ENCODE assay signal across 8 cellular contexts in the genomic region with DNA sequence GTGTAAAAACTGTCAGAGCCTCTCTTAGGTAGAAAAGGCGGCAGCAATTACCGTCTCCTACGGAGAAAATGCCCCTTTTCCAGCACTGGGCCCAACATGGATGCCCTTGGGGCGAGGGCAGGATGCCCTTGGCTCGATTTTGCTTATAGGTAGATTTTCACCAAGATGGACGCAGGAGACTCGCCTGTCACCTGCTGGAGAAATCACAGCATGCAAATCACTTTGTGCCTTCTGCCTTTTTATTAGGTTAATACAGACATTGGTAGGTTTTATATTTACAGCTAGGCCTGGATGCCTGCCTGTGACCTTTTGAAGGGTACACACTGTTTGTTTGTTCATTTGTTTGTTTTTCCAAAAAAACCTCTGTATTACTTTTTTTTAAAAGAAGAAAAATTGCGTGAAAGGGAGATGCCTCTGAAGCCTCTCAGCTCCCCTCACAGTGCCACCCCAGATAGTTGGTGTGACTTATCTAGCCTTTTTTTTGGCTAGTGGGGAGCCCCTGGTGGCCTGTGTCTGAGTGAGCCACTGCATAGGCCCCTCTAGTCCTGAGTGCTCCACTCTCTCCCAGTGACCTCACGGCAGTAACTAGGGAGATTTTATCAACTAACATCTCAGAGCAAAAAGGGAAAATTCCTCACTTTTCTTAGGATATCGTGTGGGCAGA. TPM values are rescaled to one million over a fixed set of nuclear protein-coding genes. Genes with fewer than 3 reads are reported as not detected.
DNase-seq lines count a peak whose midpoint lies in the region; ATAC-seq, FAIRE-seq and TF ChIP-seq lines count a peak whose summit lies in the region.

No MANE protein-coding gene starts in this region.

- H2BK12ac ChIP-seq in neuronal stem cell (ENCODE audit: low read length) = no peak overlapping the region

- CTCF ChIA-PET in Panc1 (lab: Charles Lee) (interaction anchor here (0.6 to 0.9 kb wide), 2 partner anchors 137 to 766 kb away, joined by 3 read pairs; no protein-coding TSS in a partner anchor), endothelial cell of umbilical vein (lab: Charles Lee) (interaction anchor here (0.7 to 5.6 kb wide), 6 partner anchors 24 to 506 kb away, joined by 3 to 41 read pairs (median 4); no protein-coding TSS in a partner anchor)

- H2BK5ac ChIP-seq in neuronal stem cell (ENCODE audit: low read length) = no peak overlapping the region

- no peak overlapping the region for H2AK5ac ChIP-seq in neuronal stem cell (ENCODE audit: low read depth, low read length)

- H4K8ac ChIP-seq in neuronal stem cell (ENCODE audit: low read depth, low read length) = no peak overlapping the region

- H2AFZ ChIP-seq in endothelial cell of umbilical vein (ENCODE audit: low read depth, low read length) = no peak overlapping the region
- H2AFZ ChIP-seq in neuronal stem cell (ENCODE audit: low read length) = no peak overlapping the region

- peaks cover 0 to 25% (median 4%) of the 10 kb centered on the region in 11 experiments; a peak in 10 of 22 replicates for H3K36me3 ChIP-seq in BLaER1 treated with 17β-estradiol and CSF1 and Interleukin-3, amounts not matched to agents 10 nM and 100 nM
- peaks cover 7% of the 10 kb centered on the region for H3K36me3 ChIP-seq in Panc1 (ENCODE audit: control insufficient read depth, insufficient read depth, low read length)
- no peaks in the 10 kb centered on the region for H3K36me3 ChIP-seq in endothelial cell of umbilical vein (ENCODE audit: control insufficient read depth in 2 of 2, extremely low read depth in 1 of 2, insufficient read depth in 2 of 2, low read length in 2 of 2)
- peaks cover 2 to 22% of the 10 kb centered on the region in 2 donors for H3K36me3 ChIP-seq in neuronal stem cell (replicated peaks in 1 of 2; ENCODE audit: control insufficient read depth in 2 of 2, insufficient read depth in 2 of 2, low read length in 2 of 2)

- H4K20me1 ChIP-seq in BLaER1 treated with 17β-estradiol and CSF1 and Interleukin-3, amounts not matched to agents 10 nM and 100 nM = peaks cover 0 to 7% (median 0%) of the 10 kb centered on the region in 11 experiments; a peak in 3 of 22 replicates
- no peaks in the 10 kb centered on the region for H4K20me1 ChIP-seq in endothelial cell of umbilical vein (replicated peaks; ENCODE audit: control insufficient read depth, extremely low read depth, insufficient read depth, low read length)

- no peaks in the 10 kb centered on the region for H3K9me3 ChIP-seq in BLaER1 treated with 17β-estradiol and CSF1 and Interleukin-3, amounts not matched to agents 10 nM and 100 nM (replicated peaks in 1 of 11)
- no peaks in the 10 kb centered on the region for H3K9me3 ChIP-seq in Panc1 (ENCODE audit: control insufficient read depth, insufficient read depth, low read depth, low read length)
- no peaks in the 10 kb centered on the region for H3K9me3 ChIP-seq in endothelial cell of umbilical vein (replicated peaks; ENCODE audit: control insufficient read depth, insufficient read depth, low read length)
- no peaks in the 10 kb centered on the region for H3K9me3 ChIP-seq in neuronal stem cell (replicated peaks in 1 of 2; ENCODE audit: control insufficient read depth in 2 of 2, insufficient read depth in 1 of 2, low read depth in 1 of 2, low read length in 2 of 2)

- no CpG with 5 or more reads among the region's 10 CpGs for WGBS in neuronal stem cell (ENCODE audit: extremely low coverage in 2 of 2, insufficient read length in 2 of 2, insufficient replicate concordance in 1 of 2), 2 donors

- no peak overlapping the region for H2BK120ac ChIP-seq in neuronal stem cell (ENCODE audit: low read depth, low read length)

- no peak overlapping the region for H3K4ac ChIP-seq in neuronal stem cell (ENCODE audit: low read length)

- in situ Hi-C loops in Panc1 (cut with HindIII; ENCODE audit: low pct_unique_long_range_greater_than_20kb, low sequenced_read_pairs) = no loop called here

- FAIRE-seq in GM12891 (lab: Jason Lieb, UNC) (no peak), endothelial cell of umbilical vein (lab: Jason Lieb, UNC) (peak; percentile 12)

- POLR2A ChIA-PET in Panc1 (lab: Charles Lee) (interaction anchor here (0.6 kb wide), 1 partner anchor 102 kb away, joined by 3 read pairs; no protein-coding TSS in a partner anchor), endothelial cell of umbilical vein (lab: Charles Lee) (no interaction called here)

- no peak for TF ChIP-seq POLR2A in GM12891 (IDR thresholded peaks at IDR 0.05; ENCODE audit: low read depth, low read length)
- TF ChIP-seq POLR2A in endothelial cell of umbilical vein (IDR thresholded peaks at IDR 0.05; ENCODE audit: low read depth, low read length) = no peak

- no peaks in the 10 kb centered on the region for H3K79me1 ChIP-seq in neuronal stem cell (ENCODE audit: low read depth, low read length)

- H3K4me1 ChIP-seq in BLaER1 treated with 17β-estradiol and CSF1 and Interleukin-3, amounts not matched to agents 10 nM and 100 nM = peaks cover 32 to 71% (median 49%) of the 10 kb centered on the region in 10 experiments
- H3K4me1 ChIP-seq in Panc1 (ENCODE audit: control insufficient read depth, insufficient read depth, low read length) (peaks cover 54% of the 10 kb centered on the region), endothelial cell of umbilical vein (ENCODE audit: control insufficient read depth, extremely low read depth, insufficient read depth, low read length) (peaks cover 62% of the 10 kb centered on the region), neuronal stem cell (ENCODE audit: control insufficient read depth in 2 of 2, insufficient read depth in 1 of 2, low read depth in 1 of 2, low read length in 2 of 2) (peaks cover 17 to 27% of the 10 kb centered on the region in 2 donors)

- H3K4me2 ChIP-seq in BLaER1 treated with 17β-estradiol and CSF1 and Interleukin-3, amounts not matched to agents 10 nM and 100 nM = peak overlapping the region; percentile 26 to 100 (median 92); a peak in 16 of 22 replicates
- H3K4me2 ChIP-seq in endothelial cell of umbilical vein (ENCODE audit: insufficient read depth, low read length) = peak overlapping the region; percentile 96
- peak overlapping the region; percentile 28 for H3K4me2 ChIP-seq in neuronal stem cell (ENCODE audit: insufficient read depth, low read length, poor library complexity, severe bottlenecking)

- H3K9me1 ChIP-seq in endothelial cell of umbilical vein (replicated peaks; ENCODE audit: control insufficient read depth, extremely low read depth, insufficient read depth, low read length) = no peaks in the 10 kb centered on the region

- peaks cover 58% of the 10 kb centered on the region for H3K79me2 ChIP-seq in endothelial cell of umbilical vein (ENCODE audit: control insufficient read depth, insufficient read depth, low read length)

- no peak overlapping the region for H2BK15ac ChIP-seq in neuronal stem cell (ENCODE audit: low read length)

- H3K27ac ChIP-seq in BLaER1 treated with 17β-estradiol and CSF1 and Interleukin-3, amounts not matched to agents 10 nM and 100 nM = peak overlapping the region in 3 of 11 experiments; percentile 39 to 54 (median 53); a peak in 4 of 22 replicates
- H3K27ac ChIP-seq in Panc1 (ENCODE audit: low read length) = peak overlapping the region; percentile 96
- peak overlapping the region; percentile 89 for H3K27ac ChIP-seq in endothelial cell of umbilical vein (ENCODE audit: insufficient read depth, low read depth, low read length)
- H3K27ac ChIP-seq in neuronal stem cell (replicated peaks; ENCODE audit: low read length) = no peak overlapping the region

- H3K14ac ChIP-seq in neuronal stem cell (ENCODE audit: low read length) = no peak overlapping the region

- TF ChIP-seq CTCF in Panc1 (IDR thresholded peaks at IDR 0.05) = peak; percentile 69
- peak in 1 of 2 donors; percentile 20 for TF ChIP-seq CTCF in endothelial cell of umbilical vein (IDR thresholded peaks at IDR 0.05; ENCODE audit: extremely low read depth in 1 of 2, insufficient read depth in 1 of 2, low read depth in 1 of 2, low read length in 2 of 2)

- intact Hi-C loops in Panc1 (cut with micrococcal nuclease; ENCODE audit: unreplicated experiment) (loop anchor here (2.0 kb wide), 1 partner anchor 506 kb away; no protein-coding TSS in a partner anchor), endothelial cell of umbilical vein (cut with micrococcal nuclease) (loop anchor here (1.0 to 5.0 kb wide), 4 partner anchors 218 to 783 kb away; a partner anchor contains a TSS)

- ATAC-seq in Panc1 = peak; percentile 47
- ATAC-seq in HG03520 (IDR thresholded peaks at IDR 0.05; ENCODE audit: unreplicated experiment) = no peak

- peak overlapping the region in 3 of 10 experiments; percentile 22 to 97 (median 73); a peak in 5 of 20 replicates for H3K4me3 ChIP-seq in BLaER1 treated with 17β-estradiol and CSF1 and Interleukin-3, amounts not matched to agents 10 nM and 100 nM
- H3K4me3 ChIP-seq in Panc1 (ENCODE audit: low read depth in 2 of 2, low read length in 2 of 2) = peak overlapping the region; percentile 93 to 97
- H3K4me3 ChIP-seq in endothelial cell of umbilical vein (replicated peaks in 1 of 3; ENCODE audit: insufficient read depth in 1 of 3, low read depth in 1 of 3, low read length in 3 of 3) = peak overlapping the region in 1 of 3 experiments; percentile 99
- no peak overlapping the region for H3K4me3 ChIP-seq in neuronal stem cell (ENCODE audit: low read length in 2 of 2)

- dilution Hi-C loops in endothelial cell of umbilical vein (cut with MboI; ENCODE audit: extremely low pct_ligation_motif_present, low sequenced_read_pairs) = no loop called here

- DNase-seq in GM12891 (ENCODE audit: insufficient read length, low spot score) (no peak), Panc1 (ENCODE audit: low read depth, low spot score) (peak; percentile 42), endothelial cell of umbilical vein (ENCODE audit: low read depth, low spot score) (no peak), neuronal stem cell (ENCODE audit: low spot score) (no peak), SIG-M5 (lab: John Stamatoyannopoulos, UW) (no peak)
- no peak for DNase-seq in activated CD4-positive, CD25-positive, alpha-beta regulatory T cell (lab: John Stamatoyannopoulos, UW)

- H4K91ac ChIP-seq in neuronal stem cell (ENCODE audit: low read depth, low read length, poor library complexity) = peak overlapping the region; percentile 57

- H3K9ac ChIP-seq in BLaER1 treated with 17β-estradiol and CSF1 and Interleukin-3, amounts not matched to agents 10 nM and 100 nM = peak overlapping the region in 3 of 11 experiments; percentile 47 to 85 (median 76); a peak in 3 of 22 replicates
- peak overlapping the region; percentile 42 for H3K9ac ChIP-seq in endothelial cell of umbilical vein (replicated peaks; ENCODE audit: extremely low read depth, insufficient read depth, low read length)
- no peak overlapping the region for H3K9ac ChIP-seq in neuronal stem cell (ENCODE audit: low read depth, low read length, poor library complexity)

- BruUV-seq in Panc1 (replicated peaks; lab: Mats Ljungman, UMichigan) (no TSS peak), endothelial cell of umbilical vein (replicated peaks; lab: Mats Ljungman, UMichigan) (no TSS peak)

- no peak overlapping the region for H3K18ac ChIP-seq in neuronal stem cell (ENCODE audit: low read length)

- peaks cover 8 to 39% (median 25%) of the 10 kb centered on the region in 11 experiments; a peak in 20 of 22 replicates for H3K27me3 ChIP-seq in BLaER1 treated with 17β-estradiol and CSF1 and Interleukin-3, amounts not matched to agents 10 nM and 100 nM
- H3K27me3 ChIP-seq in Panc1 (ENCODE audit: control insufficient read depth, insufficient read depth, low read length) (no peaks in the 10 kb centered on the region), endothelial cell of umbilical vein (ENCODE audit: control insufficient read depth in 2 of 2, insufficient read depth in 2 of 2, low read length in 2 of 2) (no peaks in the 10 kb centered on the region), neuronal stem cell (ENCODE audit: control insufficient read depth in 3 of 3, insufficient read depth in 3 of 3, low read depth in 1 of 3, low read length in 3 of 3) (peaks cover 0 to 9% (median 0%) of the 10 kb centered on the region in 3 experiments)

- H3K23ac ChIP-seq in neuronal stem cell (ENCODE audit: low read depth, low read length, poor library complexity) = no peak overlapping the region

RNA-seq across cellular contexts. Expression of a gene that starts 2.5 kb away (rescaled TPM):
- 14.9 TPM for polyA plus RNA-seq in GM12891 (2012; ENCODE audit: low read depth, missing spikeins)
- total RNA-seq in Panc1 (2021; ENCODE audit: unreplicated experiment) (118 TPM), endothelial cell of umbilical vein (56.1 and 60.5 TPM in 2 replicates)
- 80.5 TPM for polyA plus RNA-seq in Panc1 (2012; ENCODE audit: insufficient read length)
- polyA plus RNA-seq in endothelial cell of umbilical vein = 11.5 and 14.3 TPM in 2 replicates
- 18.8 and 19.5 TPM in 2 replicates for polyA plus RNA-seq in endothelial cell of umbilical vein (2011; cell fraction: cytosol; rRNA removed)
- polyA plus RNA-seq in endothelial cell of umbilical vein (2011; cell fraction: nucleus; rRNA removed) = 12.9 and 20.0 TPM in 2 replicates
- polyA plus RNA-seq in endothelial cell of umbilical vein (2012) = 23.8 and 44.8 TPM in 2 replicates
- polyA minus RNA-seq in endothelial cell of umbilical vein = 13.2 and 15.4 TPM in 2 replicates
- polyA minus RNA-seq in endothelial cell of umbilical vein (2011; cell fraction: cytosol; rRNA and poly(A)+ RNA removed) = 56.3 TPM
- polyA minus RNA-seq in endothelial cell of umbilical vein (2011; cell fraction: nucleus; rRNA and poly(A)+ RNA removed) = 12.3 and 12.8 TPM in 2 replicates
- 33.8 TPM for polyA plus RNA-seq in neuronal stem cell (2013, experiment 1 of 2)
- 36.7 TPM for polyA plus RNA-seq in neuronal stem cell (2013, experiment 2 of 2)

Comparison
In these comparisons a context has a peak if more than half of its experiments do, and no peak if none do; other contexts are left out.
1. H3K4me2 ChIP-seq: peak in every context shown above with its lines; median percentile 96 in endothelial cell of umbilical vein; 92 in BLaER1 treated with 17β-estradiol and CSF1 and Interleukin-3, amounts not matched to agents 10 nM and 100 nM; 28 in neuronal stem cell.
2. H3K4me3 ChIP-seq: peak in Panc1 (2 of 2); none in neuronal stem cell (0 of 2).